21 cellular contexts compared by ENCODE assay signal in genomic region chr16:86375841-86376240, GRCh38.
"Had no signal": no experiment of that assay in that cellular context is flagged by ENCODE, and none has a peak within 500 bp of the region (broad histone marks: within the 10 kb centered on the region; RNA-seq: fewer than 3 reads in every experiment).

No MANE protein-coding gene starts in this region.

- H3K27ac Mint-ChIP-seq: dendritic cell treated with granulocyte-macrophage colony-stimulating factor and Interleukin-4, amounts not matched to agents 40 ng/mL and 50 ng/mL, for 4 days; effector memory CD8-positive, alpha-beta T cell; mesothelial cell of epicardium; natural killer cell; stimulated activated effector memory CD8-positive, alpha-beta T cell treated with anti-CD3 and anti-CD28 coated beads, Interleukin-12 subunit alpha, Interleukin-12 subunit beta, amount 100 ng/mL, for 72 hours; type B pancreatic cell had no signal

- H3K9me3 ChIP-seq: suprapubic skin, thyroid gland had no signal

- H3K4me3 Mint-ChIP-seq: dendritic cell treated with granulocyte-macrophage colony-stimulating factor and Interleukin-4, amounts not matched to agents 40 ng/mL and 50 ng/mL, for 4 days; effector memory CD8-positive, alpha-beta T cell; mesothelial cell of epicardium; natural killer cell; neural crest cell; stimulated activated effector memory CD8-positive, alpha-beta T cell treated with anti-CD3 and anti-CD28 coated beads, Interleukin-12 subunit alpha, Interleukin-12 subunit beta, amount 100 ng/mL, for 72 hours; type B pancreatic cell had no signal

- H3K4me1 ChIP-seq: esophagus muscularis mucosa, gastroesophageal sphincter, suprapubic skin, thyroid gland had no signal

- H3K4me1 Mint-ChIP-seq: natural killer cell; stimulated activated effector memory CD8-positive, alpha-beta T cell treated with anti-CD3 and anti-CD28 coated beads, Interleukin-12 subunit alpha, Interleukin-12 subunit beta, amount 100 ng/mL, for 72 hours had no signal

- H3K36me3 ChIP-seq: esophagus muscularis mucosa, gastroesophageal sphincter, suprapubic skin, thyroid gland had no signal

- H3K36me3 Mint-ChIP-seq: mesothelial cell of epicardium; natural killer cell; stimulated activated effector memory CD8-positive, alpha-beta T cell treated with anti-CD3 and anti-CD28 coated beads, Interleukin-12 subunit alpha, Interleukin-12 subunit beta, amount 100 ng/mL, for 72 hours; type B pancreatic cell had no signal

- H3K27ac ChIP-seq: epithelial cell of prostate, esophagus muscularis mucosa, gastroesophageal sphincter, suprapubic skin, thyroid gland had no signal

- H3K27me3 ChIP-seq: esophagus muscularis mucosa, gastroesophageal sphincter, thyroid gland had no signal

- FAIRE-seq: colon, islet of Langerhans had no signal

- ATAC-seq: effector memory CD8-positive, alpha-beta T cell; gastroesophageal sphincter; natural killer cell; right cardiac atrium; stimulated activated effector memory CD8-positive, alpha-beta T cell treated with anti-CD3 and anti-CD28 coated beads, Interleukin-12 subunit alpha, Interleukin-12 subunit beta, amount 100 ng/mL, for 72 hours; stimulated activated naive CD8-positive, alpha-beta T cell treated with anti-CD3 and anti-CD28 coated beads, Interleukin-15, Interleukin-2, amounts not matched to agents 100 U/mL and 50 U/mL, for 24 hours had no signal

- H3K4me3 ChIP-seq: esophagus muscularis mucosa, gastroesophageal sphincter, suprapubic skin, thyroid gland had no signal

- DNase-seq: effector memory CD8-positive, alpha-beta T cell; glutamatergic neuron; hippocampal formation; kidney glomerular epithelial cell; natural killer cell; right cardiac atrium; stimulated activated CD4-positive, alpha-beta T cell treated with anti-CD3 and anti-CD28 coated beads, Interleukin-4, amount 100 ng/mL, for 1 hour; stimulated activated CD8-positive, alpha-beta memory T cell treated with anti-CD3 and anti-CD28 coated beads, Interleukin-4, amount 100 ng/mL, for 48 hours; stimulated activated naive CD8-positive, alpha-beta T cell treated with anti-CD3 and anti-CD28 coated beads, Interleukin-15, Interleukin-2, amounts not matched to agents 100 U/mL and 50 U/mL, for 24 hours; thyroid gland had no signal

- H3K9me3 Mint-ChIP-seq: natural killer cell, type B pancreatic cell had no signal
